In the genomic region with DNA sequence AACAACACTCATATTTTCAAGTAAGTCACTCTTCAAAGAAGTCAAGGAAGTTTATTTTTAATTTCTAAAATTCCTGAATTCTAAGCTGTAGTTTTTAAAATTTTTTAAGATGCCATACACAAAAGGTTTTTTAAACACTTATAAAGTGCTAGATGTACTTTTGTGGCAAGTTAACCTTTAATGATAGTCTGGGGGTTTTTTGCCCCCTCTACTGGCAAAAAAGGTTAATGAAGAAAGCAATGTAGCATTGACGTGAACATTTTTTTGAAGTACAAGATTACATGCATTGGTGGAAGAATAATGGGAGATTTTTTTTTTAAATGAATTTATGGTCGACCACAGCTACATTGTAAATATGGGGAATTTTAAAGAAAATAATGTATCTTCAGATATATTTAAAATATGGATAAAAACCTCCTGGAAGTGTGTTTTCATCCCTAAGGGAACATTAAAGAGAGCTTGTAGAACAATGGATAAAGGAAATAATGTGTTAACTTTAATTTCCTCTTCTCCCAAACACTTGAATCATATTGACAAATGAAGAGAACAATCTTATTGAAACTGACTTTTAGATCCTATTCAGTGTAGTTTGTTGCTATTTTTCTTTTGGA, we compare ENCODE assay signal across 8 cellular contexts. TPM values are rescaled to one million over a fixed set of nuclear protein-coding genes. Genes with fewer than 3 reads are reported as not detected.
DNase-seq lines count a peak whose midpoint lies in the region; ATAC-seq and TF ChIP-seq lines count a peak whose summit lies in the region.

No MANE protein-coding gene starts in this region.

- no peaks in the 10 kb centered on the region for H3K9me3 ChIP-seq in RWPE2 (ENCODE audit: severe bottlenecking)
- no peaks in the 10 kb centered on the region for H3K9me3 ChIP-seq in psoas muscle

- H3K4me1 ChIP-seq in RWPE2 (ENCODE audit: insufficient read depth, poor library complexity, severe bottlenecking) = peaks cover 3% of the 10 kb centered on the region
- no peaks in the 10 kb centered on the region for H3K4me1 ChIP-seq in psoas muscle

- H3K4me3 ChIP-seq in RWPE2 (ENCODE audit: severe bottlenecking) (no peak overlapping the region), psoas muscle (no peak overlapping the region)

- H3K36me3 ChIP-seq in RWPE2 (ENCODE audit: low read depth) (peaks cover 96% of the 10 kb centered on the region), psoas muscle (ENCODE audit: insufficient read depth in 1 of 2, low read depth in 1 of 2) (peaks cover 0 to 66% of the 10 kb centered on the region in 2 donors)

- no peaks in the 10 kb centered on the region for H3K27me3 ChIP-seq in RWPE2 (ENCODE audit: insufficient read depth, poor library complexity, severe bottlenecking)
- no peaks in the 10 kb centered on the region for H3K27me3 ChIP-seq in psoas muscle (ENCODE audit: insufficient read depth in 3 of 3, low read length in 2 of 3)

- TF ChIP-seq CTCF in RWPE2 (IDR thresholded peaks at IDR 0.05; ENCODE audit: poor library complexity, severe bottlenecking) (peak; percentile 85), psoas muscle (IDR thresholded peaks at IDR 0.05) (peak; percentile 46)

- peak; percentile 22 for DNase-seq in DMS79 treated with DMSO at 0.1 percent for 48 hours (lab: John Stamatoyannopoulos, UW)
- no peak for DNase-seq in DMS79 (lab: John Stamatoyannopoulos, UW)
- no peak for DNase-seq in RWPE2 (ENCODE audit: low spot score)
- peak; percentile 55 for DNase-seq in fibroblast of peridontal ligament (ENCODE audit: extremely low read depth)
- no peak for DNase-seq in psoas muscle
- DNase-seq in ureter (ENCODE audit: low spot score) = no peak
- DNase-seq in UCSD-AML1 (lab: John Stamatoyannopoulos, UW; ENCODE audit: unreplicated experiment) = no peak

- intact Hi-C loops in psoas muscle (cut with DNase I) = loop anchor here in 1 of 2 donors (1.0 kb wide), 1 partner anchor 11 kb away; no protein-coding TSS in a partner anchor

- peak; percentile 59 for ATAC-seq in HG02623 (IDR thresholded peaks at IDR 0.05; ENCODE audit: unreplicated experiment)
- peak; percentile 46; the same call in 1 of the 3 replicates for ATAC-seq in RWPE2 (ENCODE audit: low read depth)
- no peak for ATAC-seq in psoas muscle

- H3K27ac ChIP-seq in RWPE2 (ENCODE audit: poor library complexity, severe bottlenecking) = no peak overlapping the region
- H3K27ac ChIP-seq in psoas muscle = no peak overlapping the region

- WGBS in psoas muscle, 3 donors = 24 to 32% (median 24%) methylated on average over 2 of the region's 2 CpGs

RNA-seq across cellular contexts. Expression of a gene that starts 12.6 kb away (rescaled TPM):
- total RNA-seq in psoas muscle (10 to 100 TPM; 46.0 to 73.3 (median 65.9) TPM), ureter (108 TPM)
- 10 to 100 TPM; 31.6 to 56.4 (median 36.8) TPM for polyA plus RNA-seq in psoas muscle

Comparison
In these comparisons a context has a peak if more than half of its experiments do, and no peak if none do; other contexts are left out.
1. DNase-seq: peak in DMS79 treated with DMSO at 0.1 percent for 48 hours (single experiment) and fibroblast of peridontal ligament (single experiment); none in DMS79 (single experiment), RWPE2 (single experiment), psoas muscle (0 of 2), ureter (single experiment) and UCSD-AML1 (single experiment).
2. ATAC-seq: peak in HG02623 (single experiment) and RWPE2 (single experiment); none in psoas muscle (0 of 4).